8 cellular contexts compared by ENCODE assay signal in the genomic region with DNA sequence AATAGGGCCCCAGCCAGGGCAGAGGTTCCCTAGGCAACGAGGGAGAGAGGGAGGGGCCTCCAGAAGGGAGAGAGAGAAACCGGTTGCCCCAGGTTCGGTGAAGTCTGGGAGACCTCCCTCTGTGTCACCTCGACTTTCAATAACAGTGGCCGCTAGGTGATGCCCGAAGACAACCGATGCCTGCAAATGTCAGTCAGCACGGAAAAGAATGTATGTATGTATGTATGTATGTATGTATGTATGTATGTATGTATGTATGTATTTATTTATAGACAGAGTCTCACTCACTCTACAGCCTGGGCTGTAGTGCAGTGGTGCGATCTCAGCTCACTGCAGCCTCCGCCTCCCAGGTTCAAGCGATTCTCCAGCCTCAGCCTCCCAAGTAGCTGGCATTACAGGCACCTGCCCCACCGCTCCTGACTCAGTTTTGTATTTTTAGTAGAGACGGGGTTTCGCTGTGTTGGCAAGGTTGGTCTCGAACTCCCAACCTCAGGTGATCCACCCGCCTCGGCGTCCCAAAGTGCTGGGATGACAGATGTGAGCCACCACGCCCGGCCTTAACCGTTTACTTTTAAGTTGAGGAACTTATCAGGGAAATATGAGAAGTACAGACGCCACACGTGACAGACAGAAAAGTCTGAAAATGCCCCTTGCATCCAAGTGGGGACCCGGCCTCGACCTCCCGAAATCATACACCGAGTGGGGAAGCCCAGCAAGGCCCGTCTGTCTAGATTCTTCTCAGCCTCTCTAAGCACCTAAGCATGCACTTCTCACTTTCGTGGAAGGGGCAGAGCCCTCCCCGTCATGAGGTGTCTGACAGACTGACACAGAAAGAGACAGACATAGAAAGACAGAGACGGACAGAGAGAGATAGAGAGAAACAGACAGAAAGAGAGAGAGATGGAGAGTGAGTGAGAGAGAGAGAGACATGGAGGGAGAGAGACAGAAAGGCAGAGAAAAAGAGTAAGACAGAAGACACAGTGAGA.
A peak's percentile ranks its signal among the peaks of the same experiment; 100 is the strongest.
DNase-seq lines count a peak whose midpoint lies in the region; TF ChIP-seq lines count a peak whose summit lies in the region.
"Not testable (repeated sequence)": the region's sequence is repeated elsewhere in the genome, so short reads cannot be mapped to it uniquely, and the experiment has no call there.

No MANE protein-coding gene starts in this region.

- TF ChIP-seq CTCF in GM12865 (IDR thresholded peaks at IDR 0.05; ENCODE audit: insufficient read depth, low read depth, low read length, missing control alignments) (peak; percentile 52), adrenal gland (IDR thresholded peaks at IDR 0.05) (peak; percentile 20 to 66 (median 56)), liver (IDR thresholded peaks at IDR 0.05; ENCODE audit: low read depth, low read length, missing input control) (peak; percentile 34)

- H3K9me3 ChIP-seq in KOPT-K1 (ENCODE audit: insufficient read depth, low read length, poor library complexity, severe bottlenecking); adrenal gland (replicated peaks in 1 of 3); liver (ENCODE audit: control insufficient read depth in 4 of 4, low read length in 3 of 4); skeletal muscle satellite cell (replicated peaks; ENCODE audit: low read length): not testable (repeated sequence)

- H3K4me1 ChIP-seq in adrenal gland (replicated peaks in 1 of 2); liver (ENCODE audit: control insufficient read depth in 4 of 4, insufficient read depth in 4 of 4, low read length in 3 of 4); skeletal muscle satellite cell (ENCODE audit: control insufficient read depth, insufficient read depth, low read length): not testable (repeated sequence)

- TF ChIP-seq RAD21 in liver (IDR thresholded peaks at IDR 0.05) = peak; percentile 71 to 75

- WGBS in adrenal gland, 4 donors = 48 to 50% (median 48%) methylated on average over 29 to 31 of the region's 31 CpGs
- WGBS in liver = 44% methylated on average over 31 of the region's 31 CpGs

- H3K27ac ChIP-seq in KOPT-K1 (ENCODE audit: low read depth, low read length, poor library complexity, severe bottlenecking) = peak overlapping the region; percentile 49
- H3K27ac ChIP-seq in adrenal gland; liver (ENCODE audit: low read depth in 1 of 2, low read length in 2 of 2): not testable (repeated sequence)

- H3K4me3 ChIP-seq in GM12865 (ENCODE audit: low read depth, low read length) = not testable (repeated sequence)
- H3K4me3 ChIP-seq in adrenal gland (peak overlapping the region in 1 of 4 donors; percentile 35), liver (ENCODE audit: low read depth in 1 of 3, low read length in 3 of 3) (peak overlapping the region in 1 of 3 donors; percentile 18), skeletal muscle satellite cell (ENCODE audit: low read length) (peak overlapping the region; percentile 68)

- peak overlapping the region; percentile 82 for H3K4me2 ChIP-seq in skeletal muscle satellite cell (ENCODE audit: low read length)

- intact Hi-C loops in adrenal gland (cut with DNase I) = not testable (repeated sequence)

- not testable (repeated sequence) for H3K36me3 ChIP-seq in KOPT-K1 (ENCODE audit: insufficient read depth, low read length); adrenal gland (replicated peaks in 1 of 2); liver (ENCODE audit: control insufficient read depth in 4 of 4, insufficient read depth in 3 of 4, low read depth in 1 of 4, low read length in 3 of 4); skeletal muscle satellite cell (ENCODE audit: insufficient read depth, low read length)

- not testable (repeated sequence) for TF ChIP-seq POLR2A in adrenal gland (IDR thresholded peaks at IDR 0.05)

- DNase-seq in GM12865 (ENCODE audit: low read depth) = peak; percentile 64
- DNase-seq in activated CD4-positive, CD25-positive, alpha-beta regulatory T cell treated with anti-CD3 and anti-CD28 coated beads, Interleukin-2, amount 50 U/mL, for 16 hours (ENCODE audit: low read depth, low spot score) = peak; percentile 11
- peak in 6 of 7 donors; percentile 28 to 67 (median 44) for DNase-seq in adrenal gland
- DNase-seq in fibroblast of peridontal ligament (ENCODE audit: extremely low read depth) = peak; percentile 48
- peak; percentile 85 for DNase-seq in ureter (ENCODE audit: low spot score)

- not testable (repeated sequence) for H3K27me3 ChIP-seq in adrenal gland; liver (ENCODE audit: control insufficient read depth in 4 of 4, insufficient read depth in 4 of 4, low read length in 3 of 4); skeletal muscle satellite cell (ENCODE audit: control insufficient read depth, insufficient read depth, low read length)

- not testable (repeated sequence) for H3K9ac ChIP-seq in liver (ENCODE audit: low read depth in 1 of 2, low read length in 2 of 2)
- H3K9ac ChIP-seq in skeletal muscle satellite cell (ENCODE audit: low read depth, low read length) = peak overlapping the region; percentile 56

Comparison
In these comparisons a context has a peak if more than half of its experiments do, and no peak if none do; other contexts are left out.
1. DNase-seq: peak in every context shown above with its lines; median percentile 85 in ureter; 64 in GM12865; 48 in fibroblast of peridontal ligament; 44 in adrenal gland; 11 in activated CD4-positive, CD25-positive, alpha-beta regulatory T cell treated with anti-CD3 and anti-CD28 coated beads, Interleukin-2, amount 50 U/mL, for 16 hours.